Comparison of ENCODE assay signal across 12 cellular contexts in the genomic region with DNA sequence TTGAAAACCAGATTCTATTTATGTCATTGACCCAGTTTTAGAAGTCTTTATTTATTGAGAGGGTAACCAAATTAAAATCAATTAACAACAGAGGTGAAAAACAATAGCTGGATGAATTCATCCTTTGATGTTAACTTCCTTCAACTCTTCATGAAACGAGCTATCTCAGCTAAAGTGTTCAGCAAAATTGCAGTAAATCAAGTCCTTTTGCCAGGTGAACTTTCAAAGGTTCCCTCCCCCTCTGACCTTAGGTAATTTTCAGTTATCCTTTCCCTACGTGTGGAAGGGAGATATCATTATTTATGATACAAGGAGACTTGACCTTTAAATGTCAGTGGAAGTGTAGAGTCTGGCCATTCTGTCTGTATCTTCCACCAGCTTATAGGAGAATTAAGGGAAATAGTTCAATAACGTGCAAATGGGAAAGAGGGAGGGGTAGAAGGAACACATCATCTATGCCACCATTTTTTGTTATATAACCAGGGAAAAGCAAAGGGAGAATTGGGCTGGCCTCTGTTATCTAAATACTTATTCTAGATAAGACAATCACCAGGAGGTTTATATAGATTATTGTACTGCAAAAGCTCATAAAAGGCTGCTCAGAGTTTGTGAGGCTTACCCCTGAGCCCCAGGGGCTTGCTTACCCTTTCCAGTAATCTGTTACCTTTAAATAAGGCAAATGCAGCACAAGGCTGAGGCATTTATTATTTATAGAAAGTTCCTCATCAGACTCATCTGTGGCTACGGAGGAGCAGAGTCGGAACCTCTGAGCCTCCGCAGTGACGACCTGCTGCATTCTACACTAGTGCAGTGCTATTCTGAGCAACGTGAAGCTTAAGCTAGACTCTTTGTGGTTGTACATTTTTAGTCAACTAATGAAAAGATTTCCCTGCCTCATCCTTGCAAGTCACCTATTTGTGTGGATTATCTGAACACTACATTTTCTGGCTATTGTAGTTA. TPM values are rescaled to one million over a fixed set of nuclear protein-coding genes. Genes with fewer than 3 reads are reported as not detected.
DNase-seq lines count a peak whose midpoint lies in the region; ATAC-seq and TF ChIP-seq lines count a peak whose summit lies in the region.
"Had no signal": no experiment of that assay in that cellular context is flagged by ENCODE, and none has a peak within 500 bp of the region (broad histone marks: within the 10 kb centered on the region; RNA-seq: fewer than 3 reads in every experiment).

No MANE protein-coding gene starts in this region.

- peak overlapping the region in 3 of 12 donors; percentile 0 to 20 (median 12) for H3K4me3 ChIP-seq in heart left ventricle
- H3K4me3 ChIP-seq in right atrium auricular region: no peak overlapping the region
- no peak overlapping the region for H3K4me3 ChIP-seq in BE2C (ENCODE audit: low read depth, low read length)
- H3K4me3 ChIP-seq in left lung: no peak overlapping the region
- H3K4me3 ChIP-seq: lower lobe of right lung had no signal

- H3K27me3 Mint-ChIP-seq in activated B cell treated with CpG ODN at 0.5 μM for 24 hours: no peaks in the 10 kb centered on the region
- no peaks in the 10 kb centered on the region for H3K27me3 Mint-ChIP-seq in stimulated activated memory B cell treated with anti-CD40 and anti-IgM and Interleukin-4, amounts not matched to agents 10 μg/mL and 1 μg/mL and 100 μg/mL, for 72 hours
- H3K27me3 Mint-ChIP-seq in HFFc6 (ENCODE audit: insufficient read depth): no peaks in the 10 kb centered on the region

- H3K4me3 Mint-ChIP-seq in activated B cell treated with CpG ODN at 0.5 μM for 24 hours (no peak overlapping the region), HFFc6 (no peak overlapping the region)
- no peak overlapping the region for H3K4me3 Mint-ChIP-seq in stimulated activated memory B cell treated with anti-CD40 and anti-IgM and Interleukin-4, amounts not matched to agents 10 μg/mL and 1 μg/mL and 100 μg/mL, for 72 hours

- H3K4me1 ChIP-seq in heart left ventricle (peaks cover 0 to 6% (median 0%) of the 10 kb centered on the region in 12 donors), right atrium auricular region (no peaks in the 10 kb centered on the region), BE2C (no peaks in the 10 kb centered on the region), left lung (no peaks in the 10 kb centered on the region)
- H3K4me1 ChIP-seq: lower lobe of right lung had no signal

- H3K27ac Mint-ChIP-seq in activated B cell treated with CpG ODN at 0.5 μM for 24 hours (no peak overlapping the region), HFFc6 (no peak overlapping the region)
- H3K27ac Mint-ChIP-seq in stimulated activated memory B cell treated with anti-CD40 and anti-IgM and Interleukin-4, amounts not matched to agents 10 μg/mL and 1 μg/mL and 100 μg/mL, for 72 hours: peak overlapping the region; percentile 3

- H3K9me3 Mint-ChIP-seq in activated B cell treated with CpG ODN at 0.5 μM for 24 hours (no peaks in the 10 kb centered on the region), HFFc6 (no peaks in the 10 kb centered on the region)
- no peaks in the 10 kb centered on the region for H3K9me3 Mint-ChIP-seq in stimulated activated memory B cell treated with anti-CD40 and anti-IgM and Interleukin-4, amounts not matched to agents 10 μg/mL and 1 μg/mL and 100 μg/mL, for 72 hours

- CTCF ChIA-PET in activated B cell treated with CpG ODN at 0.5 μM for 24 hours (lab: Charles Lee): interaction anchor here (0.7 to 4.7 kb wide), 10 partner anchors 23 to 320 kb away, joined by 3 to 38 read pairs (median 5); partner anchors contain the start of gene CD96

- DNase-seq in heart left ventricle (peak in 2 of 5 donors; percentile 38 to 64), right atrium auricular region (ENCODE audit: low spot score) (no peak), activated B cell treated with CpG ODN at 0.5 μM for 24 hours (no peak), HFFc6 (no peak), BE2C (no peak), left lung (no peak)
- DNase-seq: DND-41, lower lobe of right lung, NCI-H2171 had no signal

- H3K27ac ChIP-seq in heart left ventricle (peak overlapping the region in 7 of 12 donors; percentile 19 to 71 (median 33)), right atrium auricular region (no peak overlapping the region), left lung (no peak overlapping the region)
- H3K27ac ChIP-seq: lower lobe of right lung had no signal

- H3K9me3 ChIP-seq in heart left ventricle: no peaks in the 10 kb centered on the region
- no peaks in the 10 kb centered on the region for H3K9me3 ChIP-seq in right atrium auricular region
- no peaks in the 10 kb centered on the region for H3K9me3 ChIP-seq in BE2C
- H3K9me3 ChIP-seq in left lung: no peaks in the 10 kb centered on the region
- H3K9me3 ChIP-seq: lower lobe of right lung had no signal

- intact Hi-C loops in heart left ventricle (cut with DNase I) (no loop called here), activated B cell treated with CpG ODN at 0.5 μM for 24 hours (cut with micrococcal nuclease) (no loop called here), left lung (cut with DNase I) (no loop called here)

- ATAC-seq in heart left ventricle (peak; percentile 78 to 96 (median 88)), HG02798 (IDR thresholded peaks at IDR 0.05; ENCODE audit: poor library complexity, unreplicated experiment) (peak; percentile 43), activated B cell treated with CpG ODN at 0.5 μM for 24 hours (ENCODE audit: low read depth) (peak; percentile 66), left lung (no peak)
- peak; percentile 75 for ATAC-seq in stimulated activated memory B cell treated with anti-CD40 and anti-IgM and Interleukin-4, amounts not matched to agents 10 μg/mL and 1 μg/mL and 100 μg/mL, for 72 hours
- ATAC-seq: activated CD4-positive, CD25-positive, alpha-beta regulatory T cell treated with anti-CD3 and anti-CD28 coated beads, Interleukin-2, amount 50 U/mL, for 24 hours; lower lobe of right lung had no signal

- no peaks in the 10 kb centered on the region for H3K36me3 Mint-ChIP-seq in activated B cell treated with CpG ODN at 0.5 μM for 24 hours (ENCODE audit: low read depth)
- H3K36me3 Mint-ChIP-seq in stimulated activated memory B cell treated with anti-CD40 and anti-IgM and Interleukin-4, amounts not matched to agents 10 μg/mL and 1 μg/mL and 100 μg/mL, for 72 hours: no peaks in the 10 kb centered on the region
- no peaks in the 10 kb centered on the region for H3K36me3 Mint-ChIP-seq in HFFc6 (ENCODE audit: low read depth)

- POLR2A ChIA-PET in activated B cell treated with CpG ODN at 0.5 μM for 24 hours (lab: Charles Lee): interaction anchor here (3.1 kb wide), 1 partner anchor 115 kb away, joined by 8 read pairs; no protein-coding TSS in a partner anchor

- WGBS in heart left ventricle, 4 donors: 40 to 48% (median 46%) methylated on average over 8 of the region's 8 CpGs

- H3K4me1 Mint-ChIP-seq in activated B cell treated with CpG ODN at 0.5 μM for 24 hours: peaks cover 34% of the 10 kb centered on the region
- H3K4me1 Mint-ChIP-seq in stimulated activated memory B cell treated with anti-CD40 and anti-IgM and Interleukin-4, amounts not matched to agents 10 μg/mL and 1 μg/mL and 100 μg/mL, for 72 hours: peaks cover 19% of the 10 kb centered on the region
- peaks cover 73% of the 10 kb centered on the region for H3K4me1 Mint-ChIP-seq in HFFc6 (ENCODE audit: low read depth)

- TF ChIP-seq POLR2A in heart left ventricle (IDR thresholded peaks at IDR 0.05): no peak

- no peaks in the 10 kb centered on the region for H3K36me3 ChIP-seq in heart left ventricle
- no peaks in the 10 kb centered on the region for H3K36me3 ChIP-seq in right atrium auricular region
- H3K36me3 ChIP-seq in BE2C: no peaks in the 10 kb centered on the region
- no peaks in the 10 kb centered on the region for H3K36me3 ChIP-seq in left lung
- H3K36me3 ChIP-seq: lower lobe of right lung had no signal

- no peaks in the 10 kb centered on the region for H3K27me3 ChIP-seq in heart left ventricle
- H3K27me3 ChIP-seq in right atrium auricular region: no peaks in the 10 kb centered on the region
- H3K27me3 ChIP-seq in BE2C: no peaks in the 10 kb centered on the region
- H3K27me3 ChIP-seq in left lung: no peaks in the 10 kb centered on the region

- TF ChIP-seq CTCF in heart left ventricle (IDR thresholded peaks at IDR 0.05) (no peak), right atrium auricular region (IDR thresholded peaks at IDR 0.05) (no peak), activated B cell treated with CpG ODN at 0.5 μM for 24 hours (IDR thresholded peaks at IDR 0.05) (no peak), HFFc6 (IDR thresholded peaks at IDR 0.05) (no peak), BE2C (IDR thresholded peaks at IDR 0.05; ENCODE audit: low read depth, low read length) (no peak), left lung (IDR thresholded peaks at IDR 0.05) (no peak)

RNA-seq across cellular contexts. Expression of gene PLCXD2, which starts 18.4 kb away (rescaled TPM):
- total RNA-seq in heart left ventricle (1 to 10 TPM in 8 of 9 donors, under 1 TPM in 1; 0.69 to 6.0 (median 2.8) TPM), right atrium auricular region (under 1 TPM; 0.19 to 0.43 TPM), activated B cell treated with CpG ODN at 0.5 μM for 24 hours (6.1 and 7.2 TPM in 2 replicates), left lung (1 to 10 TPM; 3.4 to 8.5 TPM)
- polyA plus RNA-seq in heart left ventricle: 1 to 10 TPM; 1.0 to 1.6 TPM
- total RNA-seq in HFFc6 (2021; fragmentation: NEBNext Ultra II Directional; extraction: Animal tissue kit (Norgen Biotek cat#: 25700)): 1 to 10 TPM; 1.4 to 3.9 (median 1.8) TPM
- polyA plus RNA-seq in BE2C (2012; ENCODE audit: insufficient read depth, insufficient read length, low read depth): 0.29 TPM

Comparison
In these comparisons a context has a peak if more than half of its experiments do, and no peak if none do; other contexts are left out.
1. H3K27ac ChIP-seq: peak in heart left ventricle (7 of 12); none in right atrium auricular region (0 of 2) and left lung (0 of 2).